In the genomic region with DNA sequence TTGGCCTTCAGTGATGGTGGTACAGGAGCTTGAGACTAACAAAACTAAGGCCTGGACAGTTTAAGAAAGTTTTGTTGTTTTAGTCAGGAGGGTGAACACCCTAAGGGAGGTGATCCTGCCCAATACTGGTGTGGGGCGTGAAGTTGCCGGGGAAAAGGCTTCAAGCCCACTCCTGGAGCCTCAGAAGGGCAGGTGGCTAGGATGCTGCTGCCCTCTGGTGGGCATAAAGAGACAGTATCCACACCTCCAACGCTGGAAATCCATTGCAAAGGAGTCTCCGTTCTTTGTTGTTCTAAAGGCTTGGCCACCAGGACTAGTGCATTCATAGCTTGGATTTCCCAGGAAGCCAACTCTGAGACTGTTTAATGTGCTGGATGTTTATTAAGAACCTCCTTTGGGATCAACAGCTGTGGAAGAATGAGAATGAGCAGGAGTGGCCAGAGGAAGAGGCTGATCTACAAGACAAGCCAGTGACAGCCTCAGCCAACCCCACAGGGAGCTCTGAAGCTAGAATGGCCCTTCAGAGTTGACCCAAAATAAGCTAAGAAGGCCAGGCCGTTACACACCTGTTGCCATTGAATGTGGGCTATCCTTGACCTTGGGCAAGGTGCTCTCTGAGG, we compare ENCODE assay signal across 8 cellular contexts. TPM values are rescaled to one million over a fixed set of nuclear protein-coding genes. Genes with fewer than 3 reads are reported as not detected.
DNase-seq lines count a peak whose midpoint lies in the region; TF ChIP-seq lines count a peak whose summit lies in the region.

No MANE protein-coding gene starts in this region.

- H3K9ac ChIP-seq in Karpas-422 (ENCODE audit: low read length), result no peak overlapping the region

- no peaks in the 10 kb centered on the region for H3F3A ChIP-seq in PC-9 (ENCODE audit: insufficient read depth, low read depth)

- H3K79me2 ChIP-seq in Karpas-422 (ENCODE audit: low read length) (no peaks in the 10 kb centered on the region), PC-9 (ENCODE audit: low read depth) (no peaks in the 10 kb centered on the region), osteoblast (ENCODE audit: insufficient read depth, low read length) (no peaks in the 10 kb centered on the region)

- peaks cover 9% of the 10 kb centered on the region for H3K4me1 Mint-ChIP-seq in activated T-helper 1 cell treated with anti-CD3 and anti-CD28 coated beads, Interleukin-12 subunit alpha, Interleukin-12 subunit beta, Interleukin-2, Interleukin-4 antibody, amounts not matched to agents 30 ng/mL and 10 ng/mL and 1 ng/mL, durations not matched to agents 14 hours and 24 hours and 36 hours (ENCODE audit: low read depth)

- POLR2A ChIA-PET in PC-9 (lab: Charles Lee; ENCODE audit: unreplicated experiment), result interaction anchor here (0.6 kb wide), 1 partner anchor 42 kb away, joined by 3 read pairs; no protein-coding TSS in a partner anchor

- H3K36me3 Mint-ChIP-seq in activated T-helper 1 cell treated with anti-CD3 and anti-CD28 coated beads, Interleukin-12 subunit alpha, Interleukin-12 subunit beta, Interleukin-2, Interleukin-4 antibody, amounts not matched to agents 30 ng/mL and 10 ng/mL and 1 ng/mL, durations not matched to agents 14 hours and 24 hours and 36 hours (ENCODE audit: low read depth), result peaks cover 4% of the 10 kb centered on the region

- no peak overlapping the region for H3K27ac Mint-ChIP-seq in activated T-helper 1 cell treated with anti-CD3 and anti-CD28 coated beads, Interleukin-12 subunit alpha, Interleukin-12 subunit beta, Interleukin-2, Interleukin-4 antibody, amounts not matched to agents 30 ng/mL and 10 ng/mL and 1 ng/mL, durations not matched to agents 14 hours and 24 hours and 36 hours

- H3K36me3 ChIP-seq in Karpas-422 (ENCODE audit: insufficient read depth, low read length) (peaks cover 11% of the 10 kb centered on the region; the same call in 1 of the 2 replicates), PC-9 (ENCODE audit: low read depth) (no peaks in the 10 kb centered on the region), osteoblast (ENCODE audit: insufficient read depth, low read length) (no peaks in the 10 kb centered on the region)

- H2AFZ ChIP-seq in Karpas-422 (ENCODE audit: low read length) (no peak overlapping the region), PC-9 (no peak overlapping the region), osteoblast (ENCODE audit: low read length) (peak overlapping the region; percentile 69)

- TF ChIP-seq CTCF in PC-9 (conservative IDR thresholded peaks at IDR 0.05) (peak; percentile 84), foreskin fibroblast (IDR thresholded peaks at IDR 0.05; ENCODE audit: low read depth, low read length) (peak; percentile 84), osteoblast (IDR thresholded peaks at IDR 0.05; ENCODE audit: extremely low read depth, low read depth, low read length) (peak; percentile 90)

- no peaks in the 10 kb centered on the region for H3K9me3 ChIP-seq in Karpas-422 (ENCODE audit: low read length)
- H3K9me3 ChIP-seq in PC-9 (ENCODE audit: insufficient read depth, low read depth), result no peaks in the 10 kb centered on the region
- no peaks in the 10 kb centered on the region for H3K9me3 ChIP-seq in osteoblast (ENCODE audit: low read depth, low read length)

- no peaks in the 10 kb centered on the region for H3K9me3 Mint-ChIP-seq in activated T-helper 1 cell treated with anti-CD3 and anti-CD28 coated beads, Interleukin-12 subunit alpha, Interleukin-12 subunit beta, Interleukin-2, Interleukin-4 antibody, amounts not matched to agents 30 ng/mL and 10 ng/mL and 1 ng/mL, durations not matched to agents 14 hours and 24 hours and 36 hours

- intact Hi-C loops in PC-9 (cut with micrococcal nuclease; ENCODE audit: unreplicated experiment) (loop anchor here (1.0 to 5.0 kb wide), 4 partner anchors 45 to 875 kb away; no protein-coding TSS in a partner anchor), posterior vena cava (cut with DNase I) (loop anchor here (5.0 kb wide), 3 partner anchors 155 to 275 kb away; a partner anchor contains a TSS)
- intact Hi-C loops in activated T-helper 1 cell treated with anti-CD3 and anti-CD28 coated beads, Interleukin-12 subunit alpha, Interleukin-12 subunit beta, Interleukin-2, Interleukin-4 antibody, amounts not matched to agents 30 ng/mL and 10 ng/mL and 1 ng/mL, durations not matched to agents 14 hours and 24 hours and 36 hours (cut with micrococcal nuclease), result loop anchor here (1.0 to 2.0 kb wide), 3 partner anchors 48 to 276 kb away; no protein-coding TSS in a partner anchor

- CTCF ChIA-PET in PC-9 (lab: Charles Lee), result interaction anchor here (0.5 to 2.9 kb wide), 8 partner anchors 12 to 276 kb away, joined by 3 to 17 read pairs (median 4); a partner anchor contains a TSS

- H3K4me3 ChIP-seq in Karpas-422 (ENCODE audit: low read length) (no peak overlapping the region), PC-9 (no peak overlapping the region), foreskin fibroblast (ENCODE audit: low read depth in 1 of 2, low read length in 2 of 2) (no peak overlapping the region), osteoblast (ENCODE audit: insufficient read depth, low read length) (no peak overlapping the region)

- no peak overlapping the region for H3K27ac ChIP-seq in Karpas-422 (ENCODE audit: low read length)
- H3K27ac ChIP-seq in PC-9, result no peak overlapping the region
- no peak overlapping the region for H3K27ac ChIP-seq in osteoblast (ENCODE audit: low read depth, low read length)

- DNase-seq in DMS79 (lab: John Stamatoyannopoulos, UW), result peak; percentile 46
- DNase-seq in Karpas-422, result peak; percentile 77
- peak; percentile 42 to 46 for DNase-seq in PC-9
- peak; percentile 20 for DNase-seq in activated T-helper 1 cell treated with anti-CD3 and anti-CD28 coated beads, Interleukin-12 subunit alpha, Interleukin-12 subunit beta, Interleukin-2, Interleukin-4 antibody, amounts not matched to agents 30 ng/mL and 10 ng/mL and 1 ng/mL, durations not matched to agents 14 hours and 24 hours and 36 hours (ENCODE audit: low spot score)
- peak in 1 of 2 donors; percentile 84 for DNase-seq in foreskin fibroblast
- DNase-seq in osteoblast (ENCODE audit: insufficient read length, low spot score, missing footprints), result peak; percentile 73
- DNase-seq in epidermal melanocyte (ENCODE audit: insufficient read length, low spot score), result no peak
- DNase-seq in posterior vena cava (ENCODE audit: low spot score), result no peak

- no peak overlapping the region for H3K4me3 Mint-ChIP-seq in activated T-helper 1 cell treated with anti-CD3 and anti-CD28 coated beads, Interleukin-12 subunit alpha, Interleukin-12 subunit beta, Interleukin-2, Interleukin-4 antibody, amounts not matched to agents 30 ng/mL and 10 ng/mL and 1 ng/mL, durations not matched to agents 14 hours and 24 hours and 36 hours

- H4K20me1 ChIP-seq in Karpas-422 (ENCODE audit: insufficient read depth, low read depth, low read length) (no peaks in the 10 kb centered on the region), PC-9 (ENCODE audit: insufficient read depth) (no peaks in the 10 kb centered on the region), osteoblast (ENCODE audit: insufficient read depth, low read length) (no peaks in the 10 kb centered on the region)

- BruUV-seq in PC-9 (replicated peaks; lab: Mats Ljungman, UMichigan), result no TSS peak

- H3K4me2 ChIP-seq in Karpas-422 (ENCODE audit: low read depth, low read length, poor library complexity, severe bottlenecking) (no peak overlapping the region), PC-9 (no peak overlapping the region), osteoblast (ENCODE audit: insufficient read depth, low read length) (no peak overlapping the region)

- H3K27me3 ChIP-seq in Karpas-422 (ENCODE audit: low read length) (no peaks in the 10 kb centered on the region), PC-9 (ENCODE audit: insufficient read depth, low read depth) (no peaks in the 10 kb centered on the region), osteoblast (ENCODE audit: insufficient read depth, low read length) (no peaks in the 10 kb centered on the region)

- no peaks in the 10 kb centered on the region for H3K4me1 ChIP-seq in Karpas-422 (ENCODE audit: low read length)
- no peaks in the 10 kb centered on the region for H3K4me1 ChIP-seq in PC-9 (replicated peaks; ENCODE audit: insufficient read depth)
- no peaks in the 10 kb centered on the region for H3K4me1 ChIP-seq in osteoblast (ENCODE audit: insufficient read depth, low read length)

- H3K9me2 ChIP-seq in Karpas-422 (replicated peaks; ENCODE audit: insufficient read depth, low read length) (no peaks in the 10 kb centered on the region), PC-9 (ENCODE audit: insufficient read depth) (no peaks in the 10 kb centered on the region)

- H3K27me3 Mint-ChIP-seq in activated T-helper 1 cell treated with anti-CD3 and anti-CD28 coated beads, Interleukin-12 subunit alpha, Interleukin-12 subunit beta, Interleukin-2, Interleukin-4 antibody, amounts not matched to agents 30 ng/mL and 10 ng/mL and 1 ng/mL, durations not matched to agents 14 hours and 24 hours and 36 hours (ENCODE audit: insufficient read depth), result no peaks in the 10 kb centered on the region

RNA-seq across cellular contexts. Expression of a gene that starts 8.2 kb away (rescaled TPM):
- total RNA-seq in Karpas-422 (2014; rRNA removed; shearing (Covaris generic); ENCODE audit: low replicate concordance), result 3.9 and 9.8 TPM in 2 replicates
- total RNA-seq in PC-9 (2021), result 7.6 and 9.9 TPM in 2 replicates
- 25.3 and 25.9 TPM in 2 replicates for total RNA-seq in activated T-helper 1 cell treated with anti-CD3 and anti-CD28 coated beads, Interleukin-12 subunit alpha, Interleukin-12 subunit beta, Interleukin-2, Interleukin-4 antibody, amounts not matched to agents 30 ng/mL and 10 ng/mL and 1 ng/mL, durations not matched to agents 14 hours and 24 hours and 36 hours
- 25.3 and 26.8 TPM in 2 replicates for total RNA-seq in osteoblast
- 10 to 100 TPM; 16.6 to 18.0 TPM for total RNA-seq in posterior vena cava

RNA-seq across cellular contexts. Expression of a gene that starts 42.9 kb away (rescaled TPM):
- 7.0 and 13.8 TPM in 2 replicates for total RNA-seq in Karpas-422 (2014; rRNA removed; shearing (Covaris generic); ENCODE audit: low replicate concordance)
- total RNA-seq in PC-9 (2021) (18.9 and 26.7 TPM in 2 replicates), osteoblast (1.8 and 2.9 TPM in 2 replicates), posterior vena cava (under 1 TPM; 0.76 to 0.93 TPM)
- 53.0 and 53.1 TPM in 2 replicates for total RNA-seq in activated T-helper 1 cell treated with anti-CD3 and anti-CD28 coated beads, Interleukin-12 subunit alpha, Interleukin-12 subunit beta, Interleukin-2, Interleukin-4 antibody, amounts not matched to agents 30 ng/mL and 10 ng/mL and 1 ng/mL, durations not matched to agents 14 hours and 24 hours and 36 hours

Comparison
In these comparisons a context has a peak if more than half of its experiments do, and no peak if none do; other contexts are left out.
1. DNase-seq: peak in DMS79 (single experiment), Karpas-422 (single experiment), PC-9 (2 of 2), activated T-helper 1 cell treated with anti-CD3 and anti-CD28 coated beads, Interleukin-12 subunit alpha, Interleukin-12 subunit beta, Interleukin-2, Interleukin-4 antibody, amounts not matched to agents 30 ng/mL and 10 ng/mL and 1 ng/mL, durations not matched to agents 14 hours and 24 hours and 36 hours (single experiment) and osteoblast (single experiment); none in epidermal melanocyte (single experiment) and posterior vena cava (single experiment).
2. Peak in every context shown above with its lines, with median percentiles within 50 percentile points of each other: CTCF ChIP-seq.